8 cellular contexts compared by ENCODE assay signal in genomic region chr4:165215761-165216593, GRCh38. TPM values are rescaled to one million over a fixed set of nuclear protein-coding genes. Genes with fewer than 3 reads are reported as not detected.
DNase-seq lines count a peak whose midpoint lies in the region; ATAC-seq and TF ChIP-seq lines count a peak whose summit lies in the region.
"Not testable (repeated sequence)": the region's sequence is repeated elsewhere in the genome, so short reads cannot be mapped to it uniquely, and the experiment has no call there.

No MANE protein-coding gene starts in this region.

- POLR2A ChIA-PET in activated CD8-positive, alpha-beta T cell treated with anti-CD3 and anti-CD28 coated beads for 36 hours (lab: Charles Lee): not testable (repeated sequence)

- not testable (repeated sequence) for H3K4me2 ChIP-seq in smooth muscle cell

- not testable (repeated sequence) for H3F3A ChIP-seq in smooth muscle cell (ENCODE audit: low read depth)

- peak; percentile 67 for ATAC-seq in GM18502 (IDR thresholded peaks at IDR 0.05; ENCODE audit: poor library complexity, unreplicated experiment)
- ATAC-seq in GM19397 (IDR thresholded peaks at IDR 0.05; ENCODE audit: unreplicated experiment): peak; percentile 63
- ATAC-seq in HG02610 (IDR thresholded peaks at IDR 0.05; ENCODE audit: unreplicated experiment): peak; percentile 61
- peak; percentile 73 for ATAC-seq in HG03108 (IDR thresholded peaks at IDR 0.05; ENCODE audit: unreplicated experiment)
- peak; percentile 56 for ATAC-seq in activated CD8-positive, alpha-beta T cell treated with anti-CD3 and anti-CD28 coated beads for 36 hours

- H3K4me3 ChIP-seq in cardiac fibroblast (replicated peaks in 1 of 2; ENCODE audit: low read depth in 2 of 2, low read length in 2 of 2); smooth muscle cell: not testable (repeated sequence)

- H3K36me3 Mint-ChIP-seq in activated CD8-positive, alpha-beta T cell treated with anti-CD3 and anti-CD28 coated beads for 36 hours (ENCODE audit: low read depth): peaks cover 15% of the 10 kb centered on the region

- intact Hi-C loops in activated CD8-positive, alpha-beta T cell treated with anti-CD3 and anti-CD28 coated beads for 36 hours (cut with micrococcal nuclease): not testable (repeated sequence)

- H4K20me1 ChIP-seq in smooth muscle cell (ENCODE audit: low read depth): not testable (repeated sequence)

- H3K27ac ChIP-seq in smooth muscle cell (ENCODE audit: low read depth): peak overlapping the region; percentile 0

- H3K27me3 Mint-ChIP-seq in activated CD8-positive, alpha-beta T cell treated with anti-CD3 and anti-CD28 coated beads for 36 hours: not testable (repeated sequence)

- H3K27me3 ChIP-seq in smooth muscle cell (ENCODE audit: low read depth): not testable (repeated sequence)

- H3K4me1 Mint-ChIP-seq in activated CD8-positive, alpha-beta T cell treated with anti-CD3 and anti-CD28 coated beads for 36 hours (ENCODE audit: low read depth): peaks cover 70% of the 10 kb centered on the region

- H2AFZ ChIP-seq in smooth muscle cell (ENCODE audit: low read depth): not testable (repeated sequence)

- peak overlapping the region; percentile 88 for H3K27ac Mint-ChIP-seq in activated CD8-positive, alpha-beta T cell treated with anti-CD3 and anti-CD28 coated beads for 36 hours

- H3K9me3 ChIP-seq in smooth muscle cell (replicated peaks; ENCODE audit: low read depth): not testable (repeated sequence)

- not testable (repeated sequence) for H3K79me2 ChIP-seq in smooth muscle cell (ENCODE audit: low read depth)

- CTCF ChIA-PET in activated CD8-positive, alpha-beta T cell treated with anti-CD3 and anti-CD28 coated beads for 36 hours (lab: Charles Lee): interaction anchor here (0.6 kb wide), 1 partner anchor 294 kb away, joined by 3 read pairs; no protein-coding TSS in a partner anchor

- H3K36me3 ChIP-seq in smooth muscle cell (ENCODE audit: low read depth): not testable (repeated sequence)

- peak overlapping the region; percentile 36 for H3K4me3 Mint-ChIP-seq in activated CD8-positive, alpha-beta T cell treated with anti-CD3 and anti-CD28 coated beads for 36 hours

- TF ChIP-seq CTCF in activated CD8-positive, alpha-beta T cell treated with anti-CD3 and anti-CD28 coated beads for 36 hours (IDR thresholded peaks at IDR 0.05); cardiac fibroblast (IDR thresholded peaks at IDR 0.05; ENCODE audit: low read depth, low read length); smooth muscle cell (IDR thresholded peaks at IDR 0.05; ENCODE audit: borderline replicate concordance, insufficient read depth, poor library complexity, severe bottlenecking): not testable (repeated sequence)

- peak; percentile 53 for DNase-seq in NAMALWA (ENCODE audit: low spot score)
- DNase-seq in activated CD8-positive, alpha-beta T cell treated with anti-CD3 and anti-CD28 coated beads for 36 hours; smooth muscle cell (lab: John Stamatoyannopoulos, UW; ENCODE audit: unreplicated experiment): not testable (repeated sequence)
- peak; percentile 21 to 31 for DNase-seq in cardiac fibroblast (ENCODE audit: low read depth in 2 of 2)

- not testable (repeated sequence) for H3K4me1 ChIP-seq in smooth muscle cell (ENCODE audit: low read depth)

- WGBS in smooth muscle cell (ENCODE audit: low lambda C conversion rate): 82% methylated on average over 2 of the region's 2 CpGs

- H3K9me3 Mint-ChIP-seq in activated CD8-positive, alpha-beta T cell treated with anti-CD3 and anti-CD28 coated beads for 36 hours: not testable (repeated sequence)

- H3K9ac ChIP-seq in smooth muscle cell (ENCODE audit: low read depth): not testable (repeated sequence)

RNA-seq across cellular contexts. Expression of gene KLHL2, which starts 8.6 kb away (rescaled TPM):
- 10 to 100 TPM; 24.5 to 29.4 TPM for total RNA-seq in activated CD8-positive, alpha-beta T cell treated with anti-CD3 and anti-CD28 coated beads for 36 hours
- 18.6 TPM in 2 replicates for total RNA-seq in smooth muscle cell
- 2.6 and 4.9 TPM in 2 replicates for polyA plus RNA-seq in smooth muscle cell
